ENCODE assay signal across 1 cellular context in the genomic region with DNA sequence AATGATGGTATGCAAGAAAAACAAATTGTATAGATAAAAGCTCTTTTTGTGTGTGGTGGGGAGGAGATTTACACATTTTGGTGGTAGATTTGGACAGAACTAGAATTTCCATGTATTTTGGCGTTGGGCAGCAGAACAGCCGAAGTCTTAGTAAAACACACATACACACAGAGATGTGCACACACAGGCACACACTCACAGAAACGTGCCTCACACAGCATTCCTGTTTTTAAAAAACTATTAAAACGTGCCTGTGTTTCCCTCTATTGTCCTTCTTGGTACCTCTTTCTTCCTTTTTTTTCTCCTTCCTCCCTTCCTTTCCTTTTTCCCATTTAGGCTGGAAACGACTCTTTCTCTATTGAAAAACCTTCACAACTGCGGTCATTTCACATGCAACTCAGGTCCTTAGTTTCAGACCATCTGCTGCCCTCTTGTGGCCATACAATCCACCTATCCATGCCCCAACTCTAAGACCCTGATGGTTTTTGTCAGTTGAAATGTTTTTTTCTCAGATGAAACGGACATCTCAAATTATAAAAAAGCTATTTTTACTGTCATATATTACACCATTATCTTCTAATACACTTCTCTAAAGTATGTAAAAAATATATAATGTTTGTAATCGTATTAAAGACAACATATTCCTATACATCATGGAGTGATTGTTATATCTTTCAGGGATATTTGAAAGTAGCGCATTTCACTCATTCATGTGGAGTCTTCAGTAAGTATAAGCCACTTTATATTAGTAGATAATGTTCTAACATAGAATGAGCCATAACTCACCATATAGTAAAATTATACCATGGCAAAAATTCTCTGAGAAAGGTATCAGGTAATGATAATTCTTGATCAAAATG.
TF ChIP-seq lines count a peak whose summit lies in the region.

No MANE protein-coding gene starts in this region.

TF ChIP-seq in GM23338, 12 proteins besides CTCF, POLR2A, EP300 and RAD21 (continued from another document):
- TF ChIP-seq ZNF462 (CRISPR knock-in tag; IDR thresholded peaks at IDR 0.05) (no peak), JUNB (IDR thresholded peaks at IDR 0.05; ENCODE audit: unreplicated experiment) (no peak), ZNF114 (CRISPR knock-in tag; IDR thresholded peaks at IDR 0.05) (no peak), ZNF331 (CRISPR knock-in tag; IDR thresholded peaks at IDR 0.05; ENCODE audit: low read depth) (no peak)
